1 cellular context compared by ENCODE assay signal in genomic region chr9:4243113-4243512, GRCh38.
TF ChIP-seq lines count a peak whose summit lies in the region.

No MANE protein-coding gene starts in this region.

TF ChIP-seq in WTC11, 78 proteins besides CTCF, POLR2A, EP300 and RAD21 (continued from another document):
- TF ChIP-seq FOXP4 (CRISPR knock-in tag; IDR thresholded peaks at IDR 0.05) = no peak
- no peak for TF ChIP-seq NFYB (CRISPR knock-in tag; conservative IDR thresholded peaks at IDR 0.05; ENCODE audit: low read depth)
- no peak for TF ChIP-seq MXD4 (CRISPR knock-in tag; IDR thresholded peaks at IDR 0.05; ENCODE audit: borderline replicate concordance)
- no peak for TF ChIP-seq IRF1 (CRISPR knock-in tag; IDR thresholded peaks at IDR 0.05)
- no peak for TF ChIP-seq ZNF532 (CRISPR knock-in tag; IDR thresholded peaks at IDR 0.05; ENCODE audit: borderline replicate concordance)
- no peak for TF ChIP-seq HMGA2 (CRISPR knock-in tag; IDR thresholded peaks at IDR 0.05)
